In the genomic region with DNA sequence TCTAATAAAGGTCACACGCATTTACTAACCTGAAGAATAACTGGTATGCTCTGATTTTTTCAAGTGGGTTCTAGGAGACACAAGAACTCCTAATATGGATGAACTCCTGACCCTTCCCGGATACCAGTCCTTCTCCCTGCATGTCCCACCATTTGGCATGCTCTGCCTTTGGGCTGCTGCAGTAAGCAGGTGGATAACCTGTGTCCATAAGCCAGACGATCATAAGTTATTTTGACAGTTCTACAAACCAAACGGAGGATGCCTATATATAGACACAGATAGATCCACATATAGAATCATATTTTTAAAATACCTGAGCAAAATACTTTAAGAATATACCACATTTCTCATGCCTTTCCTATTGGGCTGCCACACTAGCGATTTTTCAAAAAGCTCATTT, we compare ENCODE assay signal across 15 cellular contexts. TPM values are rescaled to one million over a fixed set of nuclear protein-coding genes. Genes with fewer than 3 reads are reported as not detected.
"Had no signal": no experiment of that assay in that cellular context is flagged by ENCODE, and none has a peak within 500 bp of the region (broad histone marks: within the 10 kb centered on the region; RNA-seq: fewer than 3 reads in every experiment).

No MANE protein-coding gene starts in this region.

- H3K27ac Mint-ChIP-seq: activated CD4-positive, alpha-beta T cell treated with anti-CD3 and anti-CD28 coated beads, Interleukin-2, amount 10 ng/mL, durations not matched to agents 7 days and 5 days; activated naive CD8-positive, alpha-beta T cell; endodermal cell; nephron progenitor cell had no signal

- H3K4me1 Mint-ChIP-seq: activated CD4-positive, alpha-beta T cell treated with anti-CD3 and anti-CD28 coated beads, Interleukin-2, amount 10 ng/mL, durations not matched to agents 7 days and 5 days; nephron progenitor cell had no signal

- H3K4me1 ChIP-seq: prostate gland had no signal

- H3K27me3 ChIP-seq: brain microvascular endothelial cell had no signal

- H3K9me3 ChIP-seq: prostate gland had no signal

- H3K36me3 Mint-ChIP-seq: activated naive CD8-positive, alpha-beta T cell had no signal

- DNase-seq: activated CD4-positive, alpha-beta T cell treated with anti-CD3 and anti-CD28 coated beads, Interleukin-2, amount 10 ng/mL, durations not matched to agents 7 days and 5 days; activated CD4-positive, CD25-positive, alpha-beta regulatory T cell; activated gamma-delta T cell treated with Interleukin-2 at 50 U/mL for 16 hours; amniotic stem cell; brain microvascular endothelial cell; endodermal cell; kidney; nephron progenitor cell; stimulated activated CD4-positive, alpha-beta T cell treated with anti-CD3 and anti-CD28 coated beads, Interleukin-12 subunit alpha, Interleukin-12 subunit beta, amount 100 ng/mL, for 4 hours; stimulated activated CD4-positive, alpha-beta T cell treated with anti-CD3 and anti-CD28 coated beads, Interleukin-2, amount 100 ng/mL, for 24 hours; SW 1271; trophoblast cell had no signal

- H3K27me3 Mint-ChIP-seq: activated CD4-positive, alpha-beta T cell treated with anti-CD3 and anti-CD28 coated beads, Interleukin-2, amount 10 ng/mL, durations not matched to agents 7 days and 5 days; activated naive CD8-positive, alpha-beta T cell had no signal

- H3K9me3 Mint-ChIP-seq: activated CD4-positive, alpha-beta T cell treated with anti-CD3 and anti-CD28 coated beads, Interleukin-2, amount 10 ng/mL, durations not matched to agents 7 days and 5 days; endodermal cell; nephron progenitor cell had no signal

- H3K4me3 ChIP-seq: prostate gland had no signal

- H3K36me3 ChIP-seq: brain microvascular endothelial cell, prostate gland had no signal

- FAIRE-seq: kidney, TTC549 had no signal

- H3K27ac ChIP-seq: brain microvascular endothelial cell had no signal

- H3K4me3 Mint-ChIP-seq: activated CD4-positive, alpha-beta T cell treated with anti-CD3 and anti-CD28 coated beads, Interleukin-2, amount 10 ng/mL, durations not matched to agents 7 days and 5 days; activated naive CD8-positive, alpha-beta T cell; endodermal cell; nephron progenitor cell had no signal

RNA-seq across cellular contexts. Expression of a gene that starts 49.4 kb away (rescaled TPM):
- total RNA-seq: activated CD4-positive, alpha-beta T cell treated with anti-CD3 and anti-CD28 coated beads, Interleukin-2, amount 10 ng/mL, durations not matched to agents 7 days and 5 days had no signal
